In genomic region chr6:35919085-35919826, GRCh38 we compare ENCODE assay signal across 1 cellular context.
TF ChIP-seq lines count a peak whose summit lies in the region.

No MANE protein-coding gene starts in this region.

TF ChIP-seq in K562, 482 proteins besides CTCF, POLR2A, EP300 and RAD21 (continued from another document and continues in another):
- TF ChIP-seq PRDM10 (IDR thresholded peaks at IDR 0.05; ENCODE audit: partially characterized antibody) (peak; percentile 17), U2AF2 (optimal IDR thresholded peaks at IDR 0.05; ENCODE audit: low read depth, low read length) (no peak), SRSF3 (IDR thresholded peaks at IDR 0.05; ENCODE audit: insufficient read depth, low read length) (no peak), RBM14 (IDR thresholded peaks at IDR 0.05; ENCODE audit: borderline replicate concordance, insufficient read depth, low read depth, low read length) (no peak), CHCHD3 (CRISPR knock-in tag; IDR thresholded peaks at IDR 0.05) (no peak), BACH1 (tag; IDR thresholded peaks at IDR 0.05) (no peak), ZC3H11A (IDR thresholded peaks at IDR 0.05; ENCODE audit: low read depth, low read length) (no peak), NR4A1 (CRISPR knock-in tag; IDR thresholded peaks at IDR 0.05) (no peak), NR4A1 (tag; IDR thresholded peaks at IDR 0.05) (no peak), ZNF41 (CRISPR knock-in tag; conservative IDR thresholded peaks at IDR 0.05) (no peak), NFYB (IDR thresholded peaks at IDR 0.05; ENCODE audit: extremely low read depth, insufficient read length) (no peak), DACH1 (IDR thresholded peaks at IDR 0.05; ENCODE audit: partially characterized antibody) (no peak), ADNP (tag; IDR thresholded peaks at IDR 0.05) (no peak), GATAD2B (IDR thresholded peaks at IDR 0.05; ENCODE audit: borderline replicate concordance) (peak; percentile 56; the same call in 1 of the 2 replicates), ZNF431 (CRISPR knock-in tag; IDR thresholded peaks at IDR 0.05) (no peak), UBTF (IDR thresholded peaks at IDR 0.05; ENCODE audit: borderline replicate concordance in 1 of 2, low read depth in 2 of 2, low read length in 2 of 2) (peak in 1 of 2 experiments; percentile 27; a peak in 1 of 4 replicates), MLLT1 (IDR thresholded peaks at IDR 0.05) (peak; percentile 20 to 41; a peak in 1 of 4 replicates), VEZF1 (CRISPR knock-in tag; IDR thresholded peaks at IDR 0.05) (0 out of 2 replicates have a peak, but pooled peaks have one; percentile 19), SIRT6 (IDR thresholded peaks at IDR 0.05; ENCODE audit: low read depth, low read length) (no peak), RNF219 (CRISPR knock-in tag; IDR thresholded peaks at IDR 0.05) (no peak), ZNF507 (tag; conservative IDR thresholded peaks at IDR 0.05) (no peak), BRD4 (IDR thresholded peaks at IDR 0.05) (no peak), NONO (IDR thresholded peaks at IDR 0.05; ENCODE audit: low read depth in 2 of 2, low read length in 1 of 2) (no peak), CEBPZ (IDR thresholded peaks at IDR 0.05; ENCODE audit: borderline replicate concordance, low read depth, low read length) (no peak), ATF7 (IDR thresholded peaks at IDR 0.05) (peak; percentile 35; the same call in 1 of the 2 replicates), CBX3 (IDR thresholded peaks at IDR 0.05; ENCODE audit: borderline replicate concordance in 1 of 2, low read length in 2 of 2) (0 out of 3 replicates have a peak, but pooled peaks of 1 of the 2 experiments have one; percentile 16), THRAP3 (IDR thresholded peaks at IDR 0.05; ENCODE audit: borderline replicate concordance) (no peak), NR2C1 (IDR thresholded peaks at IDR 0.05) (no peak), NR2C1 (tag; IDR thresholded peaks at IDR 0.05) (no peak), ZMIZ1 (IDR thresholded peaks at IDR 0.05; ENCODE audit: low read depth in 2 of 2, low read length in 2 of 2) (no peak), ZNF436 (CRISPR knock-in tag; IDR thresholded peaks at IDR 0.05) (no peak), HNRNPLL (IDR thresholded peaks at IDR 0.05; ENCODE audit: low read depth, low read length, poor library complexity, severe bottlenecking) (no peak), SNRNP70 (optimal IDR thresholded peaks at IDR 0.05; ENCODE audit: low read depth, low read length) (no peak), OTX1 (CRISPR knock-in tag; IDR thresholded peaks at IDR 0.05) (no peak), KAT7 (CRISPR knock-in tag; IDR thresholded peaks at IDR 0.05; ENCODE audit: borderline replicate concordance) (0 out of 2 replicates have a peak, but pooled peaks have one; percentile 35), CEBPB (tag; IDR thresholded peaks at IDR 0.05) (peak; percentile 68), MTF1 (CRISPR knock-in tag; IDR thresholded peaks at IDR 0.05; ENCODE audit: borderline replicate concordance) (no peak), REST (CRISPR knock-in tag; IDR thresholded peaks at IDR 0.05; ENCODE audit: low read depth) (no peak), NR2F6 (CRISPR knock-in tag; IDR thresholded peaks at IDR 0.05) (no peak)
